ENCODE assay signal across 1 cellular context in the genomic region with DNA sequence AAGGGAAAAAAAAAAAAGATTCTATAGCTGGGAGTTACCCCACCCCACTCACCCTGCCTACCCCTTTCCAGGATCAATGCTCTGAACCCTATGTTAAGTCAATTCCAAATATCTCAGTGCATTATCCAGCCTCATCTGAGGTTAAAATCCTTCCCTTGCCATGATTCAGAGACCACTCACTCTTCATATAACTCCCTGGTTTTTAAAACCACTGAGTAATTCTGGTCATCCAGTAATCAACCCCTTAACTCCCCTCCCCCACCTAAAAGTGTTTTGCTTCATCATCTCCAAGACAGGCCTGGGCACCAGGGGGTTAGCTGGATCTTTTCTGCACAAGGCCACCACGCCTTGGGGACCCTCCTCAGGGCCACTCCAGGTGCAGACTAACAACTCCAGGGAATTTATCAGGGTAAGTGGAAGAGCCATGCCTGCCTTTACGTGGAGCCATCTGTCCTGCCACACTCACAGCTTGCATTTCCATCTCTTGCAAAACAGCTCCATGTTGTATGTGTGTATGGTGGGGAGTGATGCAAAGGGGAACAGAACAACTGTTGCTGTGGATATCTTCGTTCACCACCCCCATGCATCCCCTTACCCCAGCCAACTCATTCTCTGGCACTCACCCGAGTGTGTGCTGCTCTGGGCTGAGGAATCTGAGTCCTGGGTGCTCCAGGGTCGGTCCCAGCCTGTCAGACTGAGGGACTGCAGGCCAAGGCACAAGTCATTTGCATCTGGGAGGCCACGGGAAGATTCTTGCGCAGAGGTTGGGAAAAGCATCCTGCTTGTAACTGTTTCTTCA.
TF ChIP-seq lines count a peak whose summit lies in the region.

No MANE protein-coding gene starts in this region.

TF ChIP-seq in WTC11, 78 proteins besides CTCF, POLR2A, EP300 and RAD21 (continued from another document):
- TF ChIP-seq AR (CRISPR knock-in tag; IDR thresholded peaks at IDR 0.05) (no peak), ZNF138 (CRISPR knock-in tag; conservative IDR thresholded peaks at IDR 0.05) (no peak), JAZF1 (CRISPR knock-in tag; IDR thresholded peaks at IDR 0.05) (no peak), ZMAT4 (CRISPR knock-in tag; IDR thresholded peaks at IDR 0.05) (no peak)
